ENCODE assay signal across 8 cellular contexts in genomic region chr2:132547089-132547687, GRCh38.
A peak's percentile ranks its signal among the peaks of the same experiment; 100 is the strongest.
DNase-seq lines count a peak whose midpoint lies in the region; ATAC-seq lines count a peak whose summit lies in the region.

No MANE protein-coding gene starts in this region.

- peak; percentile 81 for ATAC-seq in HG03159 (IDR thresholded peaks at IDR 0.05; ENCODE audit: unreplicated experiment)
- ATAC-seq in effector memory CD8-positive, alpha-beta T cell (replicated peaks) = no peak

- H3K27ac Mint-ChIP-seq in effector memory CD8-positive, alpha-beta T cell = no peak overlapping the region

- no peaks in the 10 kb centered on the region for H3K27me3 Mint-ChIP-seq in effector memory CD8-positive, alpha-beta T cell

- H3K36me3 Mint-ChIP-seq in effector memory CD8-positive, alpha-beta T cell (ENCODE audit: insufficient read depth) = peaks cover 3% of the 10 kb centered on the region

- DNase-seq in DMS53 (lab: John Stamatoyannopoulos, UW) = peak; percentile 61
- DNase-seq in DMS53 treated with DMSO at 0.1 percent for 48 hours (lab: John Stamatoyannopoulos, UW; ENCODE audit: unreplicated experiment) = no peak
- peak; percentile 28 for DNase-seq in NCI-H748 treated with DMSO at 0.1 percent for 48 hours (lab: John Stamatoyannopoulos, UW)
- DNase-seq in activated T-cell treated with anti-CD3 and anti-CD28 coated beads, Interleukin-2, amount 50 U/mL, for 48 hours = peak; percentile 70 to 74
- DNase-seq in globus pallidus (ENCODE audit: low spot score) = peak; percentile 69
- peak in 9 of 10 donors; percentile 39 to 93 (median 82) for DNase-seq in posterior cingulate gyrus
- no peak for DNase-seq in effector memory CD8-positive, alpha-beta T cell

- H3K4me3 Mint-ChIP-seq in effector memory CD8-positive, alpha-beta T cell = no peak overlapping the region

- no peaks in the 10 kb centered on the region for H3K4me1 Mint-ChIP-seq in effector memory CD8-positive, alpha-beta T cell (ENCODE audit: low read depth in 2 of 2)

- intact Hi-C loops in posterior cingulate gyrus (cut with DNase I) = loop anchor here (2.0 to 10.0 kb wide), 5 partner anchors 598 to 1295 kb away; partner anchors contain the start of gene NCKAP5

- H3K9me3 Mint-ChIP-seq in effector memory CD8-positive, alpha-beta T cell = peaks cover 0 to 7% of the 10 kb centered on the region in 2 donors

Comparison
In these comparisons a context has a peak if more than half of its experiments do, and no peak if none do; other contexts are left out.
1. DNase-seq: peak in DMS53 (single experiment), NCI-H748 treated with DMSO at 0.1 percent for 48 hours (single experiment), activated T-cell treated with anti-CD3 and anti-CD28 coated beads, Interleukin-2, amount 50 U/mL, for 48 hours (2 of 2), globus pallidus (single experiment) and posterior cingulate gyrus (9 of 10); none in DMS53 treated with DMSO at 0.1 percent for 48 hours (single experiment) and effector memory CD8-positive, alpha-beta T cell (0 of 3).